1 cellular context compared by ENCODE assay signal in genomic region chr16:78756189-78756661, GRCh38.
TF ChIP-seq lines count a peak whose summit lies in the region.

No MANE protein-coding gene starts in this region.

TF ChIP-seq in HepG2, 621 proteins besides CTCF, POLR2A, EP300 and RAD21 (continued from another document and continues in another):
- TF ChIP-seq, protein P1, sequence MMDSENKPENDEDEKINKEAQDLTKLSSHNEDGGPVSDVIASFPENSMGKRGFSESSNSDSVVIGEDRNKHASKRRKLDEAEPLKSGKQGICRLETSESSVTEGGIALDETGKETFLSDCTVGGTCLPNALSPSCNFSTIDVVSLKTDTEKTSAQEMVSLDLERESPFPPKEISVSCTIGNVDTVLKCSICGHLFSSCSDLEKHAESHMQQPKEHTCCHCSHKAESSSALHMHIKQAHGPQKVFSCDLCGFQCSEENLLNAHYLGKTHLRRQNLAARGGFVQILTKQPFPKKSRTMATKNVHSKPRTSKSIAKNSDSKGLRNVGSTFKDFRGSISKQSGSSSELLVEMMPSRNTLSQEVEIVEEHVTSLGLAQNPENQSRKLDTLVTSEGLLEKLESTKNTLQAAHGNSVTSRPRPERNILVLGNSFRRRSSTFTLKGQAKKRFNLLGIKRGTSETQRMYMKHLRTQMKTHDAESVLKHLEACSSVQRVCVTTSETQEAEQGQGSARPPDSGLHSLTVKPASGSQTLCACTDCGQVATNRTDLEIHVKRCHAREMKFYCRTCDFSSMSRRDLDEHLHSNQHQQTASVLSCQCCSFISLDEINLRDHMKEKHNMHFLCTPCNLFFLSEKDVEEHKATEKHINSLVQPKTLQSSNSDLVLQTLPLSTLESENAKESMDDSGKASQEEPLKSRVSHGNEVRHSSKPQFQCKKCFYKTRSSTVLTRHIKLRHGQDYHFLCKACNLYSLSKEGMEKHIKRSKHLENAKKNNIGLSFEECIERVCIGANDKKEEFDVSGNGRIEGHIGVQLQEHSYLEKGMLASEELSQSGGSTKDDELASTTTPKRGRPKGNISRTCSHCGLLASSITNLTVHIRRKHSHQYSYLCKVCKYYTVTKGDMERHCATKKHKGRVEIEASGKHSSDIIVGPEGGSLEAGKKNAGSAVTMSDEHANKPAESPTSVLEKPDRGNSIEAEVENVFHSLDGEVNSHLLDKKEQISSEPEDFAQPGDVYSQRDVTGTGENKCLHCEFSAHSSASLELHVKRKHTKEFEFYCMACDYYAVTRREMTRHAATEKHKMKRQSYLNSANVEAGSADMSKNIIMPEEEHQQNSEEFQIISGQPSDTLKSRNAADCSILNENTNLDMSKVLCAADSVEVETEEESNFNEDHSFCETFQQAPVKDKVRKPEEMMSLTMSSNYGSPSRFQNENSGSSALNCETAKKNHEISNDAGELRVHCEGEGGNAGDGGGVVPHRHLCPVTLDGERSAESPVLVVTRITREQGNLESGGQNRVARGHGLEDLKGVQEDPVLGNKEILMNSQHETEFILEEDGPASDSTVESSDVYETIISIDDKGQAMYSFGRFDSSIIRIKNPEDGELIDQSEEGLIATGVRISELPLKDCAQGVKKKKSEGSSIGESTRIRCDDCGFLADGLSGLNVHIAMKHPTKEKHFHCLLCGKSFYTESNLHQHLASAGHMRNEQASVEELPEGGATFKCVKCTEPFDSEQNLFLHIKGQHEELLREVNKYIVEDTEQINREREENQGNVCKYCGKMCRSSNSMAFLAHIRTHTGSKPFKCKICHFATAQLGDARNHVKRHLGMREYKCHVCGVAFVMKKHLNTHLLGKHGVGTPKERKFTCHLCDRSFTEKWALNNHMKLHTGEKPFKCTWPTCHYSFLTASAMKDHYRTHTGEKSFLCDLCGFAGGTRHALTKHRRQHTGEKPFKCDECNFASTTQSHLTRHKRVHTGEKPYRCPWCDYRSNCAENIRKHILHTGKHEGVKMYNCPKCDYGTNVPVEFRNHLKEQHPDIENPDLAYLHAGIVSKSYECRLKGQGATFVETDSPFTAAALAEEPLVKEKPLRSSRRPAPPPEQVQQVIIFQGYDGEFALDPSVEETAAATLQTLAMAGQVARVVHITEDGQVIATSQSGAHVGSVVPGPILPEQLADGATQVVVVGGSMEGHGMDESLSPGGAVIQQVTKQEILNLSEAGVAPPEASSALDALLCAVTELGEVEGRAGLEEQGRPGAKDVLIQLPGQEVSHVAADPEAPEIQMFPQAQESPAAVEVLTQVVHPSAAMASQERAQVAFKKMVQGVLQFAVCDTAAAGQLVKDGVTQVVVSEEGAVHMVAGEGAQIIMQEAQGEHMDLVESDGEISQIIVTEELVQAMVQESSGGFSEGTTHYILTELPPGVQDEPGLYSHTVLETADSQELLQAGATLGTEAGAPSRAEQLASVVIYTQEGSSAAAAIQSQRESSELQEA (CRISPR knock-in tag; IDR thresholded peaks at IDR 0.05; ENCODE audit: not compliant biosample characterization) = no peak
- TF ChIP-seq HOXA5 (CRISPR knock-in tag; IDR thresholded peaks at IDR 0.05) (peak; percentile 93; the same call in 1 of the 2 replicates), ZKSCAN1 (IDR thresholded peaks at IDR 0.05; ENCODE audit: low read length) (no peak), MLLT10 (CRISPR knock-in tag; IDR thresholded peaks at IDR 0.05) (no peak), ARID2 (CRISPR knock-in tag; IDR thresholded peaks at IDR 0.05; ENCODE audit: borderline replicate concordance) (no peak), SALL2 (CRISPR knock-in tag; IDR thresholded peaks at IDR 0.05) (peak; percentile 42; the same call in 1 of the 2 replicates), MAF1 (CRISPR knock-in tag; IDR thresholded peaks at IDR 0.05; ENCODE audit: borderline replicate concordance) (0 out of 2 replicates have a peak, but pooled peaks have one; percentile 45), ARHGAP35 (CRISPR knock-in tag; IDR thresholded peaks at IDR 0.05; ENCODE audit: borderline replicate concordance) (no peak), CHD4 (IDR thresholded peaks at IDR 0.05; ENCODE audit: borderline replicate concordance, low read length) (no peak), NCOA5 (CRISPR knock-in tag; IDR thresholded peaks at IDR 0.05) (no peak), RARG (CRISPR knock-in tag; IDR thresholded peaks at IDR 0.05; ENCODE audit: low read depth) (no peak), GATAD2A (CRISPR knock-in tag; IDR thresholded peaks at IDR 0.05) (peak; percentile 99), HOXD1 (CRISPR knock-in tag; IDR thresholded peaks at IDR 0.05) (0 out of 2 replicates have a peak, but pooled peaks have one; percentile 58), CBX2 (IDR thresholded peaks at IDR 0.05; ENCODE audit: low read depth, low read length) (no peak), CBX2 (CRISPR knock-in tag; IDR thresholded peaks at IDR 0.05; ENCODE audit: low read depth) (no peak), IRF2 (CRISPR knock-in tag; IDR thresholded peaks at IDR 0.05) (peak; percentile 52; the same call in 1 of the 2 replicates), ARID4A (CRISPR knock-in tag; IDR thresholded peaks at IDR 0.05; ENCODE audit: borderline replicate concordance) (peak; percentile 29; the same call in 1 of the 2 replicates), ARNT2 (CRISPR knock-in tag; IDR thresholded peaks at IDR 0.05; ENCODE audit: low read depth) (no peak), TEAD2 (CRISPR knock-in tag; IDR thresholded peaks at IDR 0.05) (no peak), HOXA3 (CRISPR knock-in tag; IDR thresholded peaks at IDR 0.05) (peak; percentile 61), ZNF703 (CRISPR knock-in tag; IDR thresholded peaks at IDR 0.05; ENCODE audit: borderline replicate concordance) (no peak), ZNF546 (CRISPR knock-in tag; conservative IDR thresholded peaks at IDR 0.05) (no peak), NFYB (CRISPR knock-in tag; IDR thresholded peaks at IDR 0.05) (no peak), ZBTB25 (CRISPR knock-in tag; IDR thresholded peaks at IDR 0.05) (peak; percentile 75; the same call in 1 of the 2 replicates), KDM5A (IDR thresholded peaks at IDR 0.05; ENCODE audit: borderline replicate concordance, low read length) (no peak), PAXIP1 (CRISPR knock-in tag; conservative IDR thresholded peaks at IDR 0.05) (peak; percentile 94), ZNF598 (CRISPR knock-in tag; IDR thresholded peaks at IDR 0.05; ENCODE audit: borderline replicate concordance) (no peak), SETDB1 (CRISPR knock-in tag; IDR thresholded peaks at IDR 0.05; ENCODE audit: borderline replicate concordance) (no peak), NPAS2 (CRISPR knock-in tag; IDR thresholded peaks at IDR 0.05; ENCODE audit: borderline replicate concordance) (no peak), ZNF44 (CRISPR knock-in tag; IDR thresholded peaks at IDR 0.05) (0 out of 2 replicates have a peak, but pooled peaks have one; percentile 41)
- TF ChIP-seq, protein P2, sequence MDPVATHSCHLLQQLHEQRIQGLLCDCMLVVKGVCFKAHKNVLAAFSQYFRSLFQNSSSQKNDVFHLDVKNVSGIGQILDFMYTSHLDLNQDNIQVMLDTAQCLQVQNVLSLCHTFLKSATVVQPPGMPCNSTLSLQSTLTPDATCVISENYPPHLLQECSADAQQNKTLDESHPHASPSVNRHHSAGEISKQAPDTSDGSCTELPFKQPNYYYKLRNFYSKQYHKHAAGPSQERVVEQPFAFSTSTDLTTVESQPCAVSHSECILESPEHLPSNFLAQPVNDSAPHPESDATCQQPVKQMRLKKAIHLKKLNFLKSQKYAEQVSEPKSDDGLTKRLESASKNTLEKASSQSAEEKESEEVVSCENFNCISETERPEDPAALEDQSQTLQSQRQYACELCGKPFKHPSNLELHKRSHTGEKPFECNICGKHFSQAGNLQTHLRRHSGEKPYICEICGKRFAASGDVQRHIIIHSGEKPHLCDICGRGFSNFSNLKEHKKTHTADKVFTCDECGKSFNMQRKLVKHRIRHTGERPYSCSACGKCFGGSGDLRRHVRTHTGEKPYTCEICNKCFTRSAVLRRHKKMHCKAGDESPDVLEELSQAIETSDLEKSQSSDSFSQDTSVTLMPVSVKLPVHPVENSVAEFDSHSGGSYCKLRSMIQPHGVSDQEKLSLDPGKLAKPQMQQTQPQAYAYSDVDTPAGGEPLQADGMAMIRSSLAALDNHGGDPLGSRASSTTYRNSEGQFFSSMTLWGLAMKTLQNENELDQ (CRISPR knock-in tag; IDR thresholded peaks at IDR 0.05; ENCODE audit: borderline replicate concordance) = no peak
- TF ChIP-seq, protein P3, sequence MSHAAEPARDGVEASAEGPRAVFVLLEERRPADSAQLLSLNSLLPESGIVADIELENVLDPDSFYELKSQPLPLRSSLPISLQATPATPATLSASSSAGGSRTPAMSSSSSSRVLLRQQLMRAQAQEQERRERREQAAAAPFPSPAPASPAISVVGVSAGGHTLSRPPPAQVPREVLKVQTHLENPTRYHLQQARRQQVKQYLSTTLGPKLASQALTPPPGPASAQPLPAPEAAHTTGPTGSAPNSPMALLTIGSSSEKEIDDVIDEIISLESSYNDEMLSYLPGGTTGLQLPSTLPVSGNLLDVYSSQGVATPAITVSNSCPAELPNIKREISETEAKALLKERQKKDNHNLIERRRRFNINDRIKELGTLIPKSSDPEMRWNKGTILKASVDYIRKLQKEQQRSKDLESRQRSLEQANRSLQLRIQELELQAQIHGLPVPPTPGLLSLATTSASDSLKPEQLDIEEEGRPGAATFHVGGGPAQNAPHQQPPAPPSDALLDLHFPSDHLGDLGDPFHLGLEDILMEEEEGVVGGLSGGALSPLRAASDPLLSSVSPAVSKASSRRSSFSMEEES (CRISPR knock-in tag; IDR thresholded peaks at IDR 0.05) = peak; percentile 58; the same call in 1 of the 2 replicates
- TF ChIP-seq, protein P4, sequence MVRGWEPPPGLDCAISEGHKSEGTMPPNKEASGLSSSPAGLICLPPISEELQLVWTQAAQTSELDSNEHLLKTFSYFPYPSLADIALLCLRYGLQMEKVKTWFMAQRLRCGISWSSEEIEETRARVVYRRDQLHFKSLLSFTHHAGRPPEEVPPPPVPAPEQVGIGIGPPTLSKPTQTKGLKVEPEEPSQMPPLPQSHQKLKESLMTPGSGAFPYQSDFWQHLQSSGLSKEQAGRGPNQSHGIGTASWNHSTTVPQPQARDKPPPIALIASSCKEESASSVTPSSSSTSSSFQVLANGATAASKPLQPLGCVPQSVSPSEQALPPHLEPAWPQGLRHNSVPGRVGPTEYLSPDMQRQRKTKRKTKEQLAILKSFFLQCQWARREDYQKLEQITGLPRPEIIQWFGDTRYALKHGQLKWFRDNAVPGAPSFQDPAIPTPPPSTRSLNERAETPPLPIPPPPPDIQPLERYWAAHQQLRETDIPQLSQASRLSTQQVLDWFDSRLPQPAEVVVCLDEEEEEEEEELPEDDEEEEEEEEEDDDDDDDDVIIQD (CRISPR knock-in tag; IDR thresholded peaks at IDR 0.05; ENCODE audit: low read depth) = peak; percentile 89; the same call in 1 of the 2 replicates
